8 cellular contexts compared by ENCODE assay signal in the genomic region with DNA sequence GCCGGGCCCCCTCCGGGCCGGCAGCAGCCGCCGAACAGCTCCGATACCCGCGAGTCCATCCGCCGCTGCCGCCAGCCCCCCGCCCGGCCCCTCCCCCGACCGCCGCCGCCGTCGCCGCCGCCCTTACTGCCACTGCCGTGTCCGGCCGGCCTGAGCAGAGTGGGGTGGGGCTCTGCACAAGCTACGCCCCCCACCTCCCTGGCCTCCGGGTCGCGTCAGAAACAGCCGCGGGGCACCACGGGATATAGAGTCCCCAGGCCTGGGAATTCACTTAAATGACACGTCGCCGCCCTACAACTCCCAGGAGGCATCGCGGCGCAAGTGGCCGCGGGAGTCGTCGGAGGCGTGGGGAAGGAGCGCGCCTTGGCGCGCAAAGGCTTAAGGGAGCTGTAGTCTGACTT. TPM values are rescaled to one million over a fixed set of nuclear protein-coding genes. Genes with fewer than 3 reads are reported as not detected.
DNase-seq lines count a peak whose midpoint lies in the region; ATAC-seq and TF ChIP-seq lines count a peak whose summit lies in the region.

A gene with protein sequence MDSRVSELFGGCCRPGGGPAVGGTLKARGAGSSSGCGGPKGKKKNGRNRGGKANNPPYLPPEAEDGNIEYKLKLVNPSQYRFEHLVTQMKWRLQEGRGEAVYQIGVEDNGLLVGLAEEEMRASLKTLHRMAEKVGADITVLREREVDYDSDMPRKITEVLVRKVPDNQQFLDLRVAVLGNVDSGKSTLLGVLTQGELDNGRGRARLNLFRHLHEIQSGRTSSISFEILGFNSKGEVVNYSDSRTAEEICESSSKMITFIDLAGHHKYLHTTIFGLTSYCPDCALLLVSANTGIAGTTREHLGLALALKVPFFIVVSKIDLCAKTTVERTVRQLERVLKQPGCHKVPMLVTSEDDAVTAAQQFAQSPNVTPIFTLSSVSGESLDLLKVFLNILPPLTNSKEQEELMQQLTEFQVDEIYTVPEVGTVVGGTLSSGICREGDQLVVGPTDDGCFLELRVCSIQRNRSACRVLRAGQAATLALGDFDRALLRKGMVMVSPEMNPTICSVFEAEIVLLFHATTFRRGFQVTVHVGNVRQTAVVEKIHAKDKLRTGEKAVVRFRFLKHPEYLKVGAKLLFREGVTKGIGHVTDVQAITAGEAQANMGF (minus strand): TSS at position 161 of the 401 bp plus-strand sequence. CDS start 102 bp downstream, at position 59.

- in situ Hi-C loops in GM13976 (cut with MboI; ENCODE audit: low sequenced_read_pairs, unreplicated experiment) = no loop called here

- H3K36me3 ChIP-seq in psoas muscle (ENCODE audit: insufficient read depth in 1 of 2, low read depth in 1 of 2) = peaks cover 3 to 28% of the 10 kb centered on the region in 2 donors
- H3K36me3 ChIP-seq in uterus = no peaks in the 10 kb centered on the region

- peak within 1 kb of the TSS; percentile 95 for H3K27ac ChIP-seq in psoas muscle
- peak within 1 kb of the TSS; percentile 95 to 99 for H3K27ac ChIP-seq in uterus

- DNase-seq in GM13976 (ENCODE audit: low spot score) = peak; percentile 97
- DNase-seq in NCI-H1694 (lab: John Stamatoyannopoulos, UW) = peak; percentile 90
- DNase-seq in T-helper 17 cell = peak; percentile 91 to 93 (median 91)
- peak; percentile 50 to 100 (median 99) for DNase-seq in amygdala (lab: John Stamatoyannopoulos, UW)
- peak; percentile 99 for DNase-seq in left ventricle myocardium superior
- DNase-seq in psoas muscle = peak; percentile 99
- DNase-seq in uterus = peak; percentile 98 to 99

- H3K27me3 ChIP-seq in psoas muscle (ENCODE audit: insufficient read depth in 3 of 3, low read length in 2 of 3) (no peaks in the 10 kb centered on the region), uterus (no peaks in the 10 kb centered on the region)

- H3K4me3 Mint-ChIP-seq in T-helper 17 cell = peak within 1 kb of the TSS; percentile 98

- intact Hi-C loops in left ventricle myocardium superior (cut with micrococcal nuclease) (no loop called here), psoas muscle (cut with DNase I) (loop anchor here in 1 of 2 donors (5.0 kb wide), 1 partner anchor 52 kb away; a partner anchor contains a TSS), uterus (cut with DNase I; ENCODE audit: low total_unique reads) (no loop called here)

- peak within 1 kb of the TSS; percentile 89 for H3K4me3 ChIP-seq in psoas muscle
- H3K4me3 ChIP-seq in uterus = peak within 1 kb of the TSS; percentile 96 to 97

- H3K9me3 ChIP-seq in T-helper 17 cell (ENCODE audit: control insufficient read depth, low read length, poor library complexity, severe bottlenecking) = no peaks in the 10 kb centered on the region
- H3K9me3 ChIP-seq in psoas muscle = no peaks in the 10 kb centered on the region
- H3K9me3 ChIP-seq in uterus = no peaks in the 10 kb centered on the region

- H3K36me3 Mint-ChIP-seq in T-helper 17 cell (ENCODE audit: low read depth) = no peaks in the 10 kb centered on the region

- peak; percentile 54 to 78 for TF ChIP-seq POLR2A in uterus (IDR thresholded peaks at IDR 0.05)

- H3K27me3 Mint-ChIP-seq in T-helper 17 cell = no peaks in the 10 kb centered on the region

- peak within 1 kb of the TSS; percentile 92 for H3K27ac Mint-ChIP-seq in T-helper 17 cell

- TF ChIP-seq CTCF in GM13976 (IDR thresholded peaks at IDR 0.05; ENCODE audit: borderline replicate concordance, control extremely low read depth, extremely low read depth, insufficient read depth, missing control alignments) (no peak), psoas muscle (IDR thresholded peaks at IDR 0.05) (no peak), uterus (IDR thresholded peaks at IDR 0.05) (peak in 1 of 4 experiments; percentile 17)

- H3K4me1 Mint-ChIP-seq in T-helper 17 cell = peaks cover 33% of the 10 kb centered on the region

- ATAC-seq in HG02884 (IDR thresholded peaks at IDR 0.05; ENCODE audit: unreplicated experiment) = peak; percentile 81
- peak; percentile 89 for ATAC-seq in T-helper 17 cell
- peak; percentile 89 for ATAC-seq in left ventricle myocardium superior
- ATAC-seq in psoas muscle = peak; percentile 86 to 94 (median 90)

- 0 to 1% (median 1%) methylated on average over 32 to 46 of the region's 46 CpGs for WGBS in psoas muscle, 3 donors

- H3K4me1 ChIP-seq in psoas muscle (peaks cover 26% of the 10 kb centered on the region), uterus (peaks cover 5 to 9% of the 10 kb centered on the region in 2 donors)

RNA-seq across cellular contexts. Expression of the gene that starts here (rescaled TPM):
- total RNA-seq in T-helper 17 cell = 10 to 100 TPM; 49.3 to 65.3 TPM
- total RNA-seq in left ventricle myocardium superior = 23.6 TPM
- 10 to 100 TPM; 32.8 to 43.8 (median 35.2) TPM for total RNA-seq in psoas muscle
- 10 to 100 TPM; 27.8 to 69.6 (median 33.9) TPM for polyA plus RNA-seq in psoas muscle
- 10 to 100 TPM; 17.9 to 67.6 (median 40.2) TPM for total RNA-seq in uterus

Comparison
In these comparisons a context has a peak if more than half of its experiments do, and no peak if none do; other contexts are left out.
1. Peak in every context shown above with its lines: DNase-seq, ATAC-seq, H3K4me3 ChIP-seq and H3K27ac ChIP-seq.